31 cellular contexts compared by ENCODE assay signal in the genomic region with DNA sequence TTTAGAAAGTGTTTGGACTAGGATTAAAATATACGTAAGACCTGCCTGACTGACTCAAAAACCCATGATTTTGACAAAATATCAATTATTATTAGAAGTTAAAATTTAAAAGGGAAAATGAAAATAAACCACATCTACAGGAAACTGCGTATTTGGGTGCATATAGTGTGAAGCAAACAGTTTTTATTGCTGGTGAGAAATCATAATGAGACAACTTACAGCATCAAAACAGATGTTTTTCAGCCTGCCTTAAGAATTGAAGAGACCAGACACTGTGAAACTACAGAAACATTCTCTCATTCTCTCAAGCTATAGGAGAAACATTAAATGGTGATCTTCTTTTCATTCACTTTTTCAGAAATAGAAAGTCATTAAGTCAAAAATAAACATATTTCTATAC.
"Had no signal": no experiment of that assay in that cellular context is flagged by ENCODE, and none has a peak within 500 bp of the region (broad histone marks: within the 10 kb centered on the region; RNA-seq: fewer than 3 reads in every experiment).

No MANE protein-coding gene starts in this region.

- H3K4me1 Mint-ChIP-seq: activated B cell treated with CpG ODN at 0.5 μM for 24 hours; activated CD4-positive, alpha-beta T cell treated with anti-CD3 and anti-CD28 coated beads, Interleukin-2, amount 10 ng/mL, durations not matched to agents 24 days and 14 days; activated naive CD4-positive, alpha-beta T cell treated with anti-CD3 and anti-CD28 coated beads, Interleukin-2, amount 10 ng/mL, durations not matched to agents 7 days and 5 days; activated naive CD4-positive, alpha-beta T cell treated with anti-CD3 and anti-CD28 coated beads, Interleukin-2, amount 50 U/mL, for 24 hours; activated naive CD8-positive, alpha-beta T cell treated with anti-CD3 and anti-CD28 coated beads, Interleukin-2, amount 10 ng/mL, durations not matched to agents 7 days and 5 days; activated naive CD8-positive, alpha-beta T cell treated with anti-CD3 and anti-CD28 coated beads, Interleukin-2, amount 50 U/mL, for 24 hours; brain had no signal

- ATAC-seq: activated CD8-positive, alpha-beta T cell treated with anti-CD3 and anti-CD28 coated beads for 36 hours; activated naive CD8-positive, alpha-beta T cell treated with anti-CD3 and anti-CD28 coated beads, Interleukin-2, amount 50 U/mL, for 24 hours; activated T-cell treated with anti-CD3 and anti-CD28 coated beads, Interleukin-2, amount 50 U/mL, for 4 hours had no signal

- H3K27me3 Mint-ChIP-seq: activated B cell treated with CpG ODN at 0.5 μM for 24 hours; activated CD4-positive, alpha-beta memory T cell treated with anti-CD3 and anti-CD28 coated beads for 36 hours; activated CD4-positive, alpha-beta T cell treated with anti-CD3 and anti-CD28 coated beads, Interleukin-2, amount 10 ng/mL, durations not matched to agents 24 days and 14 days; activated CD8-positive, alpha-beta T cell treated with anti-CD3 and anti-CD28 coated beads for 36 hours; activated naive CD4-positive, alpha-beta T cell treated with anti-CD3 and anti-CD28 coated beads, Interleukin-2, amount 10 ng/mL, durations not matched to agents 7 days and 5 days; activated naive CD4-positive, alpha-beta T cell treated with anti-CD3 and anti-CD28 coated beads, Interleukin-2, amount 50 U/mL, for 24 hours; activated naive CD8-positive, alpha-beta T cell; activated naive CD8-positive, alpha-beta T cell treated with anti-CD3 and anti-CD28 coated beads, Interleukin-2, amount 10 ng/mL, durations not matched to agents 7 days and 5 days; activated naive CD8-positive, alpha-beta T cell treated with anti-CD3 and anti-CD28 coated beads, Interleukin-2, amount 50 U/mL, for 24 hours; brain had no signal

- H3K4me3 Mint-ChIP-seq: activated B cell treated with CpG ODN at 0.5 μM for 24 hours; activated CD4-positive, alpha-beta memory T cell treated with anti-CD3 and anti-CD28 coated beads for 36 hours; activated CD4-positive, alpha-beta T cell treated with anti-CD3 and anti-CD28 coated beads, Interleukin-2, amount 10 ng/mL, durations not matched to agents 24 days and 14 days; activated CD8-positive, alpha-beta T cell treated with anti-CD3 and anti-CD28 coated beads for 36 hours; activated naive CD4-positive, alpha-beta T cell treated with anti-CD3 and anti-CD28 coated beads, Interleukin-2, amount 10 ng/mL, durations not matched to agents 7 days and 5 days; activated naive CD4-positive, alpha-beta T cell treated with anti-CD3 and anti-CD28 coated beads, Interleukin-2, amount 50 U/mL, for 24 hours; activated naive CD8-positive, alpha-beta T cell; activated naive CD8-positive, alpha-beta T cell treated with anti-CD3 and anti-CD28 coated beads, Interleukin-2, amount 10 ng/mL, durations not matched to agents 7 days and 5 days; activated naive CD8-positive, alpha-beta T cell treated with anti-CD3 and anti-CD28 coated beads, Interleukin-2, amount 50 U/mL, for 24 hours; activated T-cell treated with anti-CD3 and anti-CD28 coated beads, Interleukin-2, amount 50 U/mL, for 4 hours; brain; T-helper 1 cell treated with Interleukin-12 subunit alpha and Interleukin-12 subunit beta and Interleukin-4 antibody, amounts not matched to agents 30 μg/mL and 1 μg/mL, for 36 hours; T-helper 2 cell treated with Interferon-gamma antibody and Interleukin-4, amounts not matched to agents 5 μg/mL and 100 μg/mL, for 36 hours had no signal

- DNase-seq: activated B cell treated with CpG ODN at 0.5 μM for 24 hours; activated CD4-positive, alpha-beta memory T cell treated with anti-CD3 and anti-CD28 coated beads for 36 hours; activated CD4-positive, alpha-beta T cell treated with anti-CD3 and anti-CD28 coated beads for 4 hours; activated CD4-positive, alpha-beta T cell treated with anti-CD3 and anti-CD28 coated beads, Interleukin-2, amount 10 ng/mL, durations not matched to agents 24 days and 14 days; activated CD4-positive, alpha-beta T cell treated with anti-CD3 and anti-CD28 coated beads, Interleukin-2, amount 50 U/mL, for 1 hour; activated CD4-positive, alpha-beta T cell treated with anti-CD3 and anti-CD28 coated beads, Interleukin-2, amount 50 U/mL, for 4 hours; activated CD4-positive, CD25-positive, alpha-beta regulatory T cell treated with anti-CD3 and anti-CD28 coated beads, Interleukin-2, amount 50 U/mL, for 72 hours; activated CD8-positive, alpha-beta memory T cell treated with anti-CD3 and anti-CD28 coated beads, Interleukin-2, amount 50 U/mL, for 4 hours; activated CD8-positive, alpha-beta T cell treated with anti-CD3 and anti-CD28 coated beads for 36 hours; activated effector memory CD4-positive, alpha-beta T cell treated with Interleukin-2 at 50 U/mL for 16 hours; activated gamma-delta T cell; activated naive CD4-positive, alpha-beta T cell treated with anti-CD3 and anti-CD28 coated beads, Interleukin-2, amount 10 ng/mL, durations not matched to agents 7 days and 5 days; activated naive CD4-positive, alpha-beta T cell treated with Interleukin-2 at 50 U/mL for 16 hours; activated naive CD8-positive, alpha-beta T cell treated with anti-CD3 and anti-CD28 coated beads, Interleukin-2, amount 10 ng/mL, durations not matched to agents 7 days and 5 days; activated naive CD8-positive, alpha-beta T cell treated with anti-CD3 and anti-CD28 coated beads, Interleukin-2, amount 50 U/mL, for 24 hours; activated T-cell treated with anti-CD3 and anti-CD28 coated beads for 4 hours; activated T-cell treated with anti-CD3 and anti-CD28 coated beads, Interleukin-2, amount 50 U/mL, for 1 hour; activated T-cell treated with anti-CD3 and anti-CD28 coated beads, Interleukin-2, amount 50 U/mL, for 4 hours; aorta; central memory CD4-positive, alpha-beta T cell; T-helper 2 cell; T-helper 9 cell had no signal

- FAIRE-seq: colon, TTC549 had no signal

- H3K27ac ChIP-seq: VCaP had no signal

- H3K9me3 Mint-ChIP-seq: activated B cell treated with CpG ODN at 0.5 μM for 24 hours; activated CD4-positive, alpha-beta T cell treated with anti-CD3 and anti-CD28 coated beads, Interleukin-2, amount 10 ng/mL, durations not matched to agents 24 days and 14 days; activated naive CD4-positive, alpha-beta T cell treated with anti-CD3 and anti-CD28 coated beads, Interleukin-2, amount 50 U/mL, for 24 hours; activated naive CD8-positive, alpha-beta T cell treated with anti-CD3 and anti-CD28 coated beads, Interleukin-2, amount 50 U/mL, for 24 hours; activated T-cell treated with anti-CD3 and anti-CD28 coated beads, Interleukin-2, amount 50 U/mL, for 4 hours; activated T-helper 2 cell treated with anti-CD3 and anti-CD28 coated beads, Interferon-gamma antibody, Interleukin-2, Interleukin-4, amounts not matched to agents 10 μg/mL and 5 μg/mL and 100 μg/mL, durations not matched to agents 14 hours and 24 hours and 36 hours; T-helper 1 cell treated with Interleukin-12 subunit alpha and Interleukin-12 subunit beta and Interleukin-4 antibody, amounts not matched to agents 30 μg/mL and 1 μg/mL, for 36 hours had no signal

- H3K36me3 Mint-ChIP-seq: activated CD4-positive, alpha-beta memory T cell treated with anti-CD3 and anti-CD28 coated beads for 36 hours; activated naive CD4-positive, alpha-beta T cell treated with anti-CD3 and anti-CD28 coated beads, Interleukin-2, amount 10 ng/mL, durations not matched to agents 7 days and 5 days; activated naive CD4-positive, alpha-beta T cell treated with anti-CD3 and anti-CD28 coated beads, Interleukin-2, amount 50 U/mL, for 24 hours; activated naive CD8-positive, alpha-beta T cell; activated naive CD8-positive, alpha-beta T cell treated with anti-CD3 and anti-CD28 coated beads, Interleukin-2, amount 10 ng/mL, durations not matched to agents 7 days and 5 days; brain had no signal

- H3K27ac Mint-ChIP-seq: activated B cell treated with CpG ODN at 0.5 μM for 24 hours; activated CD4-positive, alpha-beta memory T cell treated with anti-CD3 and anti-CD28 coated beads for 36 hours; activated CD4-positive, alpha-beta T cell treated with anti-CD3 and anti-CD28 coated beads, Interleukin-2, amount 10 ng/mL, durations not matched to agents 24 days and 14 days; activated CD8-positive, alpha-beta T cell treated with anti-CD3 and anti-CD28 coated beads for 36 hours; activated naive CD4-positive, alpha-beta T cell treated with anti-CD3 and anti-CD28 coated beads, Interleukin-2, amount 10 ng/mL, durations not matched to agents 7 days and 5 days; activated naive CD4-positive, alpha-beta T cell treated with anti-CD3 and anti-CD28 coated beads, Interleukin-2, amount 50 U/mL, for 24 hours; activated naive CD8-positive, alpha-beta T cell; activated naive CD8-positive, alpha-beta T cell treated with anti-CD3 and anti-CD28 coated beads, Interleukin-2, amount 10 ng/mL, durations not matched to agents 7 days and 5 days; activated naive CD8-positive, alpha-beta T cell treated with anti-CD3 and anti-CD28 coated beads, Interleukin-2, amount 50 U/mL, for 24 hours; activated T-helper 2 cell treated with anti-CD3 and anti-CD28 coated beads, Interferon-gamma antibody, Interleukin-2, Interleukin-4, amounts not matched to agents 10 μg/mL and 5 μg/mL and 100 μg/mL, durations not matched to agents 14 hours and 24 hours and 36 hours; brain; T-helper 1 cell treated with Interleukin-12 subunit alpha and Interleukin-12 subunit beta and Interleukin-4 antibody, amounts not matched to agents 30 μg/mL and 1 μg/mL, for 36 hours; T-helper 2 cell treated with Interferon-gamma antibody and Interleukin-4, amounts not matched to agents 5 μg/mL and 100 μg/mL, for 36 hours had no signal
